12 cellular contexts compared by ENCODE assay signal in genomic region chr2:45439788-45440773, GRCh38.
A peak's percentile ranks its signal among the peaks of the same experiment; 100 is the strongest.
DNase-seq lines count a peak whose midpoint lies in the region; ATAC-seq, FAIRE-seq and TF ChIP-seq lines count a peak whose summit lies in the region.
"Had no signal": no experiment of that assay in that cellular context is flagged by ENCODE, and none has a peak within 500 bp of the region (broad histone marks: within the 10 kb centered on the region; RNA-seq: fewer than 3 reads in every experiment).

No MANE protein-coding gene starts in this region.

- no peaks in the 10 kb centered on the region for H3K27me3 ChIP-seq in dorsolateral prefrontal cortex

- TF ChIP-seq CTCF in dorsolateral prefrontal cortex (IDR thresholded peaks at IDR 0.05 in 54 of 56, conservative IDR thresholded peaks at IDR 0.05 in 2 of 56; ENCODE audit: low read depth in 1 of 56, partially characterized antibody in 56 of 56): no peak

- DNase-seq in activated CD8-positive, alpha-beta memory T cell treated with anti-CD3 and anti-CD28 coated beads, Interleukin-2, amount 50 U/mL, for 48 hours: no peak
- DNase-seq in dorsolateral prefrontal cortex: no peak
- no peak for DNase-seq in cerebellum (ENCODE audit: low spot score)
- no peak for DNase-seq in dedifferentiated amniotic fluid mesenchymal stem cell (ENCODE audit: extremely low spot score)
- DNase-seq: DMS79 treated with DMSO at 0.1 percent for 48 hours; NCI-H2227 treated with DMSO at 0.1 percent for 48 hours; stimulated activated CD4-positive, alpha-beta T cell treated with anti-CD3 and anti-CD28 coated beads, Interleukin-2, amount 100 ng/mL, for 48 hours had no signal

- H3K4me3 ChIP-seq in dorsolateral prefrontal cortex: no peak overlapping the region

- peak; percentile 61 for FAIRE-seq in A204.1 (lab: Jason Lieb, UNC)
- FAIRE-seq: keratinocyte had no signal

- intact Hi-C loops in dorsolateral prefrontal cortex (cut with DNase I): no loop called here

- no peak overlapping the region for H3K27ac ChIP-seq in dorsolateral prefrontal cortex

- ATAC-seq in GM18907 (IDR thresholded peaks at IDR 0.05; ENCODE audit: unreplicated experiment) (peak; percentile 68), HG02885 (IDR thresholded peaks at IDR 0.05; ENCODE audit: poor library complexity, unreplicated experiment) (peak; percentile 51), SK-N-SH treated with all-trans-retinoic acid at 6 μM for 48 hours (peak; percentile 58)

TF ChIP-seq in SK-N-SH treated with all-trans-retinoic acid at 6 μM for 48 hours, 23 proteins besides CTCF, POLR2A, EP300 and RAD21:
- no peak for TF ChIP-seq CSDC2 (CRISPR knock-in tag; IDR thresholded peaks at IDR 0.05)
- TF ChIP-seq ZFP3 (CRISPR knock-in tag; IDR thresholded peaks at IDR 0.05): no peak
- TF ChIP-seq SNAI2 (CRISPR knock-in tag; IDR thresholded peaks at IDR 0.05): no peak
- no peak for TF ChIP-seq ZC3H10 (CRISPR knock-in tag; IDR thresholded peaks at IDR 0.05)
- no peak for TF ChIP-seq ISL1 (CRISPR knock-in tag; IDR thresholded peaks at IDR 0.05)
- no peak for TF ChIP-seq ZNF565 (CRISPR knock-in tag; conservative IDR thresholded peaks at IDR 0.05; ENCODE audit: low read depth)
- no peak for TF ChIP-seq RARB (CRISPR knock-in tag; IDR thresholded peaks at IDR 0.05)
- TF ChIP-seq BACH2 (CRISPR knock-in tag; IDR thresholded peaks at IDR 0.05; ENCODE audit: borderline replicate concordance): no peak
- TF ChIP-seq ZNF70 (CRISPR knock-in tag; IDR thresholded peaks at IDR 0.05): no peak
- no peak for TF ChIP-seq TOX (CRISPR knock-in tag; IDR thresholded peaks at IDR 0.05; ENCODE audit: borderline replicate concordance)
- no peak for TF ChIP-seq PATZ1 (CRISPR knock-in tag; IDR thresholded peaks at IDR 0.05; ENCODE audit: borderline replicate concordance)
- TF ChIP-seq CSRNP3 (CRISPR knock-in tag; IDR thresholded peaks at IDR 0.05): no peak
- no peak for TF ChIP-seq ZFP30 (CRISPR knock-in tag; IDR thresholded peaks at IDR 0.05)
- no peak for TF ChIP-seq PPARA (CRISPR knock-in tag; IDR thresholded peaks at IDR 0.05; ENCODE audit: borderline replicate concordance)
- no peak for TF ChIP-seq POU6F1 (CRISPR knock-in tag; IDR thresholded peaks at IDR 0.05; ENCODE audit: borderline replicate concordance, low read depth)
- no peak for TF ChIP-seq ZNF8 (CRISPR knock-in tag; IDR thresholded peaks at IDR 0.05)
